In genomic region chr7:31336202-31337035, GRCh38 we compare ENCODE assay signal across 16 cellular contexts. TPM values are rescaled to one million over a fixed set of nuclear protein-coding genes. Genes with fewer than 3 reads are reported as not detected.
DNase-seq lines count a peak whose midpoint lies in the region; ATAC-seq, FAIRE-seq and TF ChIP-seq lines count a peak whose summit lies in the region.
"Had no signal": no experiment of that assay in that cellular context is flagged by ENCODE, and none has a peak within 500 bp of the region (broad histone marks: within the 10 kb centered on the region; RNA-seq: fewer than 3 reads in every experiment).

No MANE protein-coding gene starts in this region.

- TF ChIP-seq CTCF in A549 (IDR thresholded peaks at IDR 0.05) (peak; percentile 17; the same call in 1 of the 3 replicates), nephron progenitor cell (IDR thresholded peaks at IDR 0.05) (peak; percentile 10)

- no peak overlapping the region for H3K27ac ChIP-seq in A549

- ATAC-seq in A549 = peak; percentile 64 to 79
- peak; percentile 27 to 35 for ATAC-seq in left cardiac atrium
- ATAC-seq in GM19351 (IDR thresholded peaks at IDR 0.05; ENCODE audit: unreplicated experiment) = no peak
- no peak for ATAC-seq in HG03045 (IDR thresholded peaks at IDR 0.05; ENCODE audit: unreplicated experiment)
- ATAC-seq: activated naive CD4-positive, alpha-beta T cell treated with anti-CD3 and anti-CD28 coated beads, Interleukin-2, amount 50 U/mL, for 72 hours had no signal

- no peak for TF ChIP-seq RAD21 in A549 (conservative IDR thresholded peaks at IDR 0.05 in 1 of 2, IDR thresholded peaks at IDR 0.05 in 1 of 2)

- peaks cover 12% of the 10 kb centered on the region for H3K4me1 Mint-ChIP-seq in nephron progenitor cell
- no peaks in the 10 kb centered on the region for H3K4me1 Mint-ChIP-seq in activated CD4-positive, alpha-beta T cell treated with anti-CD3 and anti-CD28 coated beads, Interleukin-2, amount 10 ng/mL, durations not matched to agents 24 days and 14 days

- H3K9me3 Mint-ChIP-seq in nephron progenitor cell = no peaks in the 10 kb centered on the region
- no peaks in the 10 kb centered on the region for H3K9me3 Mint-ChIP-seq in activated CD4-positive, alpha-beta T cell treated with anti-CD3 and anti-CD28 coated beads, Interleukin-2, amount 10 ng/mL, durations not matched to agents 24 days and 14 days

- FAIRE-seq in A549 (lab: Jason Lieb, UNC) = no peak

- no peaks in the 10 kb centered on the region for H3K36me3 Mint-ChIP-seq in nephron progenitor cell (ENCODE audit: low read depth)
- H3K36me3 Mint-ChIP-seq in activated CD4-positive, alpha-beta T cell treated with anti-CD3 and anti-CD28 coated beads, Interleukin-2, amount 10 ng/mL, durations not matched to agents 24 days and 14 days (ENCODE audit: low read depth) = no peaks in the 10 kb centered on the region

- CTCF ChIA-PET in A549 (lab: Yijun Ruan, JAX) = interaction anchor here (0.6 to 1.3 kb wide), 5 partner anchors 12 to 376 kb away, joined by 3 to 5 read pairs (median 3); no protein-coding TSS in a partner anchor

- no peak for TF ChIP-seq POLR2A in A549 (IDR thresholded peaks at IDR 0.05; ENCODE audit: low read length)

- intact Hi-C loops in left cardiac atrium (cut with DNase I) = no loop called here
- intact Hi-C loops in activated CD4-positive, alpha-beta T cell treated with anti-CD3 and anti-CD28 coated beads, Interleukin-2, amount 10 ng/mL, durations not matched to agents 24 days and 14 days (cut with micrococcal nuclease) = no loop called here

- peak overlapping the region; percentile 22; the same call in 1 of the 3 replicates for H3K4me3 ChIP-seq in A549

- no peak for TF ChIP-seq EP300 in A549 (IDR thresholded peaks at IDR 0.05)

- POLR2A ChIA-PET in A549 (lab: Yijun Ruan, JAX) = no interaction called here

- WGBS in A549 (ENCODE audit: missing lambda C conversion rate) = 61% methylated on average over 31 of the region's 71 CpGs

- H3K27ac Mint-ChIP-seq in nephron progenitor cell = no peak overlapping the region
- no peak overlapping the region for H3K27ac Mint-ChIP-seq in activated CD4-positive, alpha-beta T cell treated with anti-CD3 and anti-CD28 coated beads, Interleukin-2, amount 10 ng/mL, durations not matched to agents 24 days and 14 days
- H3K27ac Mint-ChIP-seq: activated naive CD4-positive, alpha-beta T cell treated with anti-CD3 and anti-CD28 coated beads, Interleukin-2, amount 50 U/mL, for 72 hours had no signal

- H3K9me3 ChIP-seq in A549 = no peaks in the 10 kb centered on the region

- H3K4me2 ChIP-seq in A549 = peak overlapping the region; percentile 60

- peak overlapping the region; percentile 68 for H3K4me3 Mint-ChIP-seq in nephron progenitor cell
- H3K4me3 Mint-ChIP-seq in activated CD4-positive, alpha-beta T cell treated with anti-CD3 and anti-CD28 coated beads, Interleukin-2, amount 10 ng/mL, durations not matched to agents 24 days and 14 days = no peak overlapping the region

- no peak for DNase-seq in A549 (ENCODE audit: low read depth in 1 of 2, low spot score in 1 of 2)
- peak; percentile 9 for DNase-seq in NCI-H524 treated with DMSO at 0.1 percent for 48 hours (lab: John Stamatoyannopoulos, UW)
- DNase-seq in left cardiac atrium = no peak
- peak; percentile 34 for DNase-seq in nephron progenitor cell
- no peak for DNase-seq in activated CD4-positive, alpha-beta T cell treated with anti-CD3 and anti-CD28 coated beads, Interleukin-2, amount 50 U/mL, for 4 hours
- DNase-seq in activated CD4-positive, alpha-beta T cell treated with anti-CD3 and anti-CD28 coated beads, Interleukin-2, amount 10 ng/mL, durations not matched to agents 24 days and 14 days = no peak
- DNase-seq: activated CD4-positive, CD25-positive, alpha-beta regulatory T cell treated with anti-CD3 and anti-CD28 coated beads, Interleukin-2, amount 50 U/mL, for 72 hours; effector CD4-positive, alpha-beta T cell; NCI-H446 treated with DMSO at 0.1 percent for 48 hours had no signal

- no peaks in the 10 kb centered on the region for H3K4me1 ChIP-seq in A549

- H3K27me3 Mint-ChIP-seq in nephron progenitor cell (ENCODE audit: low read depth, poor library complexity) = peaks cover 79% of the 10 kb centered on the region
- peaks cover 22% of the 10 kb centered on the region for H3K27me3 Mint-ChIP-seq in activated CD4-positive, alpha-beta T cell treated with anti-CD3 and anti-CD28 coated beads, Interleukin-2, amount 10 ng/mL, durations not matched to agents 24 days and 14 days

TF ChIP-seq in A549, 52 proteins besides CTCF, POLR2A, EP300 and RAD21:
- TF ChIP-seq ZC3H11A (IDR thresholded peaks at IDR 0.05) (no peak), BHLHE40 (IDR thresholded peaks at IDR 0.05; ENCODE audit: low read depth, low read length) (no peak), ATOH8 (CRISPR knock-in tag; IDR thresholded peaks at IDR 0.05; ENCODE audit: low read depth) (no peak), TFCP2L1 (CRISPR knock-in tag; IDR thresholded peaks at IDR 0.05) (no peak), CHD2 (IDR thresholded peaks at IDR 0.05; ENCODE audit: low read length, partially characterized antibody) (no peak), MYC (IDR thresholded peaks at IDR 0.05; ENCODE audit: borderline replicate concordance, low read length) (no peak), EHMT2 (IDR thresholded peaks at IDR 0.05; ENCODE audit: low read depth) (no peak), HOXB5 (CRISPR knock-in tag; IDR thresholded peaks at IDR 0.05) (no peak), HES2 (IDR thresholded peaks at IDR 0.05) (no peak), HOXB13 (CRISPR knock-in tag; IDR thresholded peaks at IDR 0.05; ENCODE audit: low read depth) (no peak), USF2 (IDR thresholded peaks at IDR 0.05) (no peak)

RNA-seq across cellular contexts. Expression of gene NEUROD6, which starts 4.1 kb away (rescaled TPM):
- polyA plus RNA-seq in A549 (2011; rRNA removed) (not detected in 2 replicates), A549 (2017; fragmentation: RNase III; extraction: RNeasy Plus Mini Kit Qiagen cat#74134 plus additional on column Dnase treatment) (not detected in 3 replicates)
- polyA plus RNA-seq in A549 (2012; cell fraction: cytosol; rRNA removed) = not detected in 2 replicates
- polyA plus RNA-seq in A549 (2012; cell fraction: nucleus; rRNA removed) = not detected in 2 replicates
- polyA minus RNA-seq in A549 (2011; rRNA and poly(A)+ RNA removed) = not detected in 2 replicates
- not detected for total RNA-seq in left cardiac atrium
- not detected in 2 replicates for total RNA-seq in activated CD4-positive, alpha-beta T cell treated with anti-CD3 and anti-CD28 coated beads, Interleukin-2, amount 10 ng/mL, durations not matched to agents 24 days and 14 days
- total RNA-seq: activated naive CD4-positive, alpha-beta T cell treated with anti-CD3 and anti-CD28 coated beads, Interleukin-2, amount 50 U/mL, for 72 hours; H4; M059J; posterior vena cava; SK-MEL-5 had no signal

Comparison
In these comparisons a context has a peak if more than half of its experiments do, and no peak if none do; other contexts are left out.
1. ATAC-seq: peak in A549 (2 of 2) and left cardiac atrium (2 of 2); none in GM19351 (single experiment) and HG03045 (single experiment).
2. DNase-seq: peak in NCI-H524 treated with DMSO at 0.1 percent for 48 hours (single experiment) and nephron progenitor cell (single experiment); none in A549 (0 of 2), left cardiac atrium (single experiment), activated CD4-positive, alpha-beta T cell treated with anti-CD3 and anti-CD28 coated beads, Interleukin-2, amount 50 U/mL, for 4 hours (0 of 2) and activated CD4-positive, alpha-beta T cell treated with anti-CD3 and anti-CD28 coated beads, Interleukin-2, amount 10 ng/mL, durations not matched to agents 24 days and 14 days (single experiment).